ENCODE assay signal across 8 cellular contexts in the genomic region with DNA sequence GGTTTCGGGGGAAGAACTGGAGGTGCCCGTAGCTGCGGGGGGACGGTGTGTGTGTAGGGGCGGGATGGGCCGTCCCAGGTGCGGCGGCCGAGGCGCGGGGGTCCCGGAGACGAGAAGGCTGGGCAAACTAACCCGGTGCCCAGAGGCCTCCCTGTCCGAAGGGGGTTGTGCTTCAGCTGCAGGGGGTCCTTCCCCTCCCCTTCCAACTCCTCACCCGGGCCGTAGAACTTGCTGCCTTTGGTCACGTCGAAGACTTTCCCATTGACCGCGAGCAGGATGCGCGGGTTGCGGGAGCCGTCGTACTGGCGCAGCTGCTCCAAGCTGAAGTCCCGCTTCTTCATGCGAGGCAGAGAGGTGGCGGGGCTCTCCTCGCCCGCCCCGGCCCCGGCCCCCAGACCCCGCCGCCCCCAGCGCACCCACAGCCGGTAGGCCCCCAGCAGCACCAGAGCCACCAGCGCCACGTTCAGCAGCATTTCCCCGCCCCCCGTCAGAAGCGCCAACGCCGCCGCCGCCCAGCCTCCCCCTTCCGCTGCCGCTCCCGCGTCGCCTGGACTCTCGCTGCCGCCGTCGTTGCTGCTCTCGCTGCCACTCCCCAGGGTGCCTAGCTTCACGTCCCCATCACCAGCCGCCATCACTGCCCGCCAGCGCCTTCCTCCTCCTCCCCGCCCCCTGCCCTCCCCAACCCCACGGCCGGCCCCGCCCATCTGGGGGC. TPM values are rescaled to one million over a fixed set of nuclear protein-coding genes. Genes with fewer than 3 reads are reported as not detected.
DNase-seq lines count a peak whose midpoint lies in the region; ATAC-seq, FAIRE-seq and TF ChIP-seq lines count a peak whose summit lies in the region.

A gene with protein sequence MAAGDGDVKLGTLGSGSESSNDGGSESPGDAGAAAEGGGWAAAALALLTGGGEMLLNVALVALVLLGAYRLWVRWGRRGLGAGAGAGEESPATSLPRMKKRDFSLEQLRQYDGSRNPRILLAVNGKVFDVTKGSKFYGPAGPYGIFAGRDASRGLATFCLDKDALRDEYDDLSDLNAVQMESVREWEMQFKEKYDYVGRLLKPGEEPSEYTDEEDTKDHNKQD (minus strand): TSS at position 655 of the 712 bp plus-strand sequence. CDS start 23 bp downstream, at position 632.

- no peak for FAIRE-seq in A549 (lab: Jason Lieb, UNC)

- H3K4me1 Mint-ChIP-seq in effector memory CD8-positive, alpha-beta T cell (ENCODE audit: low read depth in 2 of 2) = peaks cover 19 to 39% of the 10 kb centered on the region in 2 donors

- DNase-seq in A549 (ENCODE audit: low read depth in 1 of 2, low spot score in 1 of 2) (peak; percentile 8 to 48), mesenteric fat pad (ENCODE audit: low spot score) (no peak), NCI-H446 treated with DMSO at 0.1 percent for 48 hours (lab: John Stamatoyannopoulos, UW) (no peak)
- no peak for DNase-seq in effector memory CD8-positive, alpha-beta T cell

- CTCF ChIA-PET in A549 (lab: Yijun Ruan, JAX) = interaction anchor here (0.6 to 1.6 kb wide), 4 partner anchors 12 to 138 kb away, joined by 3 to 4 read pairs (median 4); no protein-coding TSS in a partner anchor

- peak within 1 kb of the TSS; percentile 94 to 99 for H3K27ac ChIP-seq in A549
- peak within 1 kb of the TSS; percentile 93 for H3K27ac ChIP-seq in thymus (ENCODE audit: low read depth)

- TF ChIP-seq RAD21 in A549 (conservative IDR thresholded peaks at IDR 0.05 in 1 of 2, IDR thresholded peaks at IDR 0.05 in 1 of 2) = no peak

- peak; percentile 64 for TF ChIP-seq POLR2A in A549 (IDR thresholded peaks at IDR 0.05; ENCODE audit: low read length)
- peak; percentile 65 for TF ChIP-seq POLR2A in GM15510 (IDR thresholded peaks at IDR 0.05; ENCODE audit: borderline replicate concordance, extremely low read depth, insufficient read length)

- H3K9me3 Mint-ChIP-seq in effector memory CD8-positive, alpha-beta T cell = no peaks in the 10 kb centered on the region

- no peak for TF ChIP-seq EP300 in A549 (IDR thresholded peaks at IDR 0.05)

- no peaks in the 10 kb centered on the region for H3K27me3 Mint-ChIP-seq in effector memory CD8-positive, alpha-beta T cell

- H3K4me2 ChIP-seq in A549 = peak within 1 kb of the TSS; percentile 89

- no peaks in the 10 kb centered on the region for H3K27me3 ChIP-seq in thymus (ENCODE audit: control insufficient read depth, insufficient read depth)

- no peaks in the 10 kb centered on the region for H3K36me3 ChIP-seq in thymus (ENCODE audit: control insufficient read depth, insufficient read depth)

- 2% methylated on average over 15 of the region's 65 CpGs for WGBS in A549 (ENCODE audit: missing lambda C conversion rate)
- WGBS in thymus = under 1% methylated on average over 65 of the region's 65 CpGs

- POLR2A ChIA-PET in A549 (lab: Yijun Ruan, JAX) = interaction anchor here (0.6 to 2.4 kb wide), 11 partner anchors 12 to 286 kb away, joined by 3 to 18 read pairs (median 4); no protein-coding TSS in a partner anchor

- no peaks in the 10 kb centered on the region for H3K9me3 ChIP-seq in A549
- H3K9me3 ChIP-seq in thymus (ENCODE audit: control insufficient read depth) = no peaks in the 10 kb centered on the region

- H3K4me3 ChIP-seq in A549 = peak within 1 kb of the TSS; percentile 79
- H3K4me3 ChIP-seq in thymus (ENCODE audit: low read length) = peak within 1 kb of the TSS; percentile 59

- peak within 1 kb of the TSS; percentile 91 to 96 for H3K27ac Mint-ChIP-seq in effector memory CD8-positive, alpha-beta T cell

- H3K4me3 Mint-ChIP-seq in effector memory CD8-positive, alpha-beta T cell = peak within 1 kb of the TSS; percentile 88 to 97

- ATAC-seq in A549 = peak; percentile 84 to 85
- ATAC-seq in HG03097 (IDR thresholded peaks at IDR 0.05; ENCODE audit: low FRiP score, unreplicated experiment) = peak; percentile 2
- ATAC-seq in SK-N-SH treated with all-trans-retinoic acid at 6 μM for 48 hours = peak; percentile 47
- ATAC-seq in effector memory CD8-positive, alpha-beta T cell (replicated peaks) = no peak

- no peak for TF ChIP-seq CTCF in A549 (IDR thresholded peaks at IDR 0.05)

- H3K36me3 Mint-ChIP-seq in effector memory CD8-positive, alpha-beta T cell (ENCODE audit: insufficient read depth) = peaks cover 25% of the 10 kb centered on the region

- H3K4me1 ChIP-seq in A549 = peaks cover 30% of the 10 kb centered on the region
- H3K4me1 ChIP-seq in thymus (ENCODE audit: control insufficient read depth, insufficient read depth, low read length) = peaks cover 5% of the 10 kb centered on the region

TF ChIP-seq in A549, 52 proteins besides CTCF, POLR2A, EP300 and RAD21 (continues in another document):
- TF ChIP-seq ZC3H11A (IDR thresholded peaks at IDR 0.05) = no peak
- TF ChIP-seq, protein P1, sequence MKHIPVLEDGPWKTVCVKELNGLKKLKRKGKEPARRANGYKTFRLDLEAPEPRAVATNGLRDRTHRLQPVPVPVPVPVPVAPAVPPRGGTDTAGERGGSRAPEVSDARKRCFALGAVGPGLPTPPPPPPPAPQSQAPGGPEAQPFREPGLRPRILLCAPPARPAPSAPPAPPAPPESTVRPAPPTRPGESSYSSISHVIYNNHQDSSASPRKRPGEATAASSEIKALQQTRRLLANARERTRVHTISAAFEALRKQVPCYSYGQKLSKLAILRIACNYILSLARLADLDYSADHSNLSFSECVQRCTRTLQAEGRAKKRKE (CRISPR knock-in tag; IDR thresholded peaks at IDR 0.05; ENCODE audit: low read depth) = no peak
- peak; percentile 9 to 36; a peak in 2 of 5 replicates for TF ChIP-seq JUN (IDR thresholded peaks at IDR 0.05)
- no peak for TF ChIP-seq ESRRA (IDR thresholded peaks at IDR 0.05; ENCODE audit: borderline replicate concordance, low read length)
- TF ChIP-seq, protein P2, sequence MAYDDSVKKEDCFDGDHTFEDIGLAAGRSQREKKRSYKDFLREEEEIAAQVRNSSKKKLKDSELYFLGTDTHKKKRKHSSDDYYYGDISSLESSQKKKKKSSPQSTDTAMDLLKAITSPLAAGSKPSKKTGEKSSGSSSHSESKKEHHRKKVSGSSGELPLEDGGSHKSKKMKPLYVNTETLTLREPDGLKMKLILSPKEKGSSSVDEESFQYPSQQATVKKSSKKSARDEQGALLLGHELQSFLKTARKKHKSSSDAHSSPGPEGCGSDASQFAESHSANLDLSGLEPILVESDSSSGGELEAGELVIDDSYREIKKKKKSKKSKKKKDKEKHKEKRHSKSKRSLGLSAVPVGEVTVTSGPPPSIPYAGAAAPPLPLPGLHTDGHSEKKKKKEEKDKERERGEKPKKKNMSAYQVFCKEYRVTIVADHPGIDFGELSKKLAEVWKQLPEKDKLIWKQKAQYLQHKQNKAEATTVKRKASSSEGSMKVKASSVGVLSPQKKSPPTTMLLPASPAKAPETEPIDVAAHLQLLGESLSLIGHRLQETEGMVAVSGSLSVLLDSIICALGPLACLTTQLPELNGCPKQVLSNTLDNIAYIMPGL (CRISPR knock-in tag; IDR thresholded peaks at IDR 0.05; ENCODE audit: borderline replicate concordance) = no peak
- TF ChIP-seq SREBF2 (IDR thresholded peaks at IDR 0.05) = no peak
- no peak for TF ChIP-seq JUNB (IDR thresholded peaks at IDR 0.05)
- no peak for TF ChIP-seq TP53 (CRISPR knock-in tag; IDR thresholded peaks at IDR 0.05)
- TF ChIP-seq KDM5A (IDR thresholded peaks at IDR 0.05) = no peak

TF ChIP-seq in SK-N-SH treated with all-trans-retinoic acid at 6 μM for 48 hours, 23 proteins besides CTCF, POLR2A, EP300 and RAD21:
- TF ChIP-seq TCF4 (CRISPR knock-in tag; IDR thresholded peaks at IDR 0.05; ENCODE audit: borderline replicate concordance) = no peak
- no peak for TF ChIP-seq ARNTL (CRISPR knock-in tag; IDR thresholded peaks at IDR 0.05; ENCODE audit: borderline replicate concordance, low read depth)

RNA-seq across cellular contexts. Expression of the gene that starts here (rescaled TPM):
- polyA plus RNA-seq in A549 (2011; rRNA removed) (48.1 and 48.2 TPM in 2 replicates), A549 (2017; fragmentation: RNase III; extraction: RNeasy Plus Mini Kit Qiagen cat#74134 plus additional on column Dnase treatment) (105 to 128 TPM (median 124 TPM) in 3 replicates), thymus (34.1 TPM)
- polyA plus RNA-seq in A549 (2012; cell fraction: cytosol; rRNA removed) = 19.2 and 21.0 TPM in 2 replicates
- polyA plus RNA-seq in A549 (2012; cell fraction: nucleus; rRNA removed) = 5.0 and 7.3 TPM in 2 replicates
- polyA minus RNA-seq in A549 (2011; rRNA and poly(A)+ RNA removed) = 4.4 and 5.9 TPM in 2 replicates
- 175 TPM for total RNA-seq in mesenteric fat pad

Comparison
In these comparisons a context has a peak if more than half of its experiments do, and no peak if none do; other contexts are left out.
1. DNase-seq: peak in A549 (2 of 2); none in effector memory CD8-positive, alpha-beta T cell (0 of 3), mesenteric fat pad (single experiment) and NCI-H446 treated with DMSO at 0.1 percent for 48 hours (single experiment).